In the genomic region with DNA sequence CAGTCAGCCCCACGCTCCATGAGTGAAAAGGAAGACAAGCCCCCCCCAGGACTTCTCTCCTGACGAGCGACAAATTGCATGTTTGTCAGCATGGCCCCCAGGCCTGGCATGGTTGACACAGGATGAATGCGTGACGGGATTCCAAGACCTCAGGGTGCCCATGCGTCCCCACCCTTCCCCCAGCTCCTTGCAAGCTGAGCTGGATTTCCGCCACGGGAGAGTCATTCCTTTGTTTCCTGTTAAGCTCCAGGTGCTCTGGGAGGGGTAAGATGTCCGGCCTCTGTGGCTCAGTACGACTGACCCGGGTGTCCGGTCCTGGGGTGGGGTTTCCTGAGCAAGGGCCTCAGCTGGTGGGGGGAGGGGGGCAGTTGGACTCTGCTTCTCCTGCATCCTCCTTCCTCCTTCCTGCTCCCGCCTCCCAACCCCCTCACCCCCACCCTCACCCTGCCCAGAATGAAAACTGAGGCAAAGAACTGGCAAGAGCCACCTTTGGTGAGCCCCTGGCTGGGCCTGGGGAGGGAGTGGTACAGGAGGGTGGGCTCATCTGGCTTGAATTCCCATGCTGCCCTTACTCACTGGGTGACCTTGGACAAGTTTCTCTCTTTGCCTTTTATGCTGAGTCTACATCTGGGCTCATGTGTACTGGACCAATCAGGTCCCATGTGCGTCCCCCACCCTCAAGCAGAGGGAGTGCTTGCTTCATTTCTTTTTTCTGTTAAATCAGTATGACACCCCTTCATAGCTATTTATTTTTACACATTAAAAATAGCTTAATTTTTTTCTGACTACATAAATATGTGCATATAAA, we compare ENCODE assay signal across 8 cellular contexts. TPM values are rescaled to one million over a fixed set of nuclear protein-coding genes. Genes with fewer than 3 reads are reported as not detected.
A peak's percentile ranks its signal among the peaks of the same experiment; 100 is the strongest.
DNase-seq lines count a peak whose midpoint lies in the region; ATAC-seq and TF ChIP-seq lines count a peak whose summit lies in the region.

No MANE protein-coding gene starts in this region.

- H3K27ac Mint-ChIP-seq in activated CD4-positive, alpha-beta T cell treated with anti-CD3 and anti-CD28 coated beads, Interleukin-2, amount 10 ng/mL, durations not matched to agents 24 days and 14 days = no peak overlapping the region
- no peak overlapping the region for H3K27ac Mint-ChIP-seq in central memory CD8-positive, alpha-beta T cell (ENCODE audit: low read depth)
- no peak overlapping the region for H3K27ac Mint-ChIP-seq in activated CD4-positive, alpha-beta T cell treated with anti-CD3 and anti-CD28 coated beads for 36 hours

- H3K4me3 Mint-ChIP-seq in activated CD4-positive, alpha-beta T cell treated with anti-CD3 and anti-CD28 coated beads, Interleukin-2, amount 10 ng/mL, durations not matched to agents 24 days and 14 days = peak overlapping the region; percentile 83
- H3K4me3 Mint-ChIP-seq in central memory CD8-positive, alpha-beta T cell = peak overlapping the region; percentile 74
- H3K4me3 Mint-ChIP-seq in activated CD4-positive, alpha-beta T cell treated with anti-CD3 and anti-CD28 coated beads for 36 hours = no peak overlapping the region

- intact Hi-C loops in activated CD4-positive, alpha-beta T cell treated with anti-CD3 and anti-CD28 coated beads, Interleukin-2, amount 10 ng/mL, durations not matched to agents 24 days and 14 days (cut with micrococcal nuclease) = loop anchor here (5.0 kb wide), 1 partner anchor 90 kb away; no protein-coding TSS in a partner anchor
- intact Hi-C loops in right lobe of liver (cut with DNase I) = loop anchor here (5.0 kb wide), 1 partner anchor 45 kb away; no protein-coding TSS in a partner anchor
- intact Hi-C loops in activated CD4-positive, alpha-beta T cell treated with anti-CD3 and anti-CD28 coated beads for 36 hours (cut with DNase I, micrococcal nuclease) = loop anchor here (5.0 kb wide), 2 partner anchors 40 to 305 kb away; a partner anchor contains a TSS

- no peaks in the 10 kb centered on the region for H3K36me3 Mint-ChIP-seq in activated CD4-positive, alpha-beta T cell treated with anti-CD3 and anti-CD28 coated beads, Interleukin-2, amount 10 ng/mL, durations not matched to agents 24 days and 14 days (ENCODE audit: low read depth)
- peaks cover 2% of the 10 kb centered on the region for H3K36me3 Mint-ChIP-seq in central memory CD8-positive, alpha-beta T cell (ENCODE audit: insufficient read depth)
- H3K36me3 Mint-ChIP-seq in activated CD4-positive, alpha-beta T cell treated with anti-CD3 and anti-CD28 coated beads for 36 hours (ENCODE audit: low read depth) = no peaks in the 10 kb centered on the region

- no peak for ATAC-seq in central memory CD8-positive, alpha-beta T cell (replicated peaks; ENCODE audit: extremely low read depth, poor library complexity, severe bottlenecking)
- ATAC-seq in right lobe of liver (peak in 2 of 4 donors; percentile 2 to 3), GM21447 (IDR thresholded peaks at IDR 0.05; ENCODE audit: unreplicated experiment) (no peak)
- ATAC-seq in activated CD4-positive, alpha-beta T cell treated with anti-CD3 and anti-CD28 coated beads for 36 hours = no peak

- 39% methylated on average over 8 of the region's 14 CpGs for WGBS in right lobe of liver (ENCODE audit: insufficient coverage, low coverage, low lambda C conversion rate, missing lambda C conversion rate)
- 21% methylated on average over 14 of the region's 14 CpGs for WGBS in urinary bladder

- in situ Hi-C loops in GM13976 (cut with MboI; ENCODE audit: low sequenced_read_pairs, unreplicated experiment) = no loop called here

- no peak overlapping the region for H3K27ac ChIP-seq in right lobe of liver
- peak overlapping the region; percentile 45 for H3K27ac ChIP-seq in urinary bladder (ENCODE audit: low read depth)

- POLR2A ChIA-PET in activated CD4-positive, alpha-beta T cell treated with anti-CD3 and anti-CD28 coated beads for 36 hours (lab: Charles Lee) = no interaction called here

- H3K9me3 Mint-ChIP-seq in activated CD4-positive, alpha-beta T cell treated with anti-CD3 and anti-CD28 coated beads, Interleukin-2, amount 10 ng/mL, durations not matched to agents 24 days and 14 days = no peaks in the 10 kb centered on the region
- H3K9me3 Mint-ChIP-seq in central memory CD8-positive, alpha-beta T cell = no peaks in the 10 kb centered on the region
- no peaks in the 10 kb centered on the region for H3K9me3 Mint-ChIP-seq in activated CD4-positive, alpha-beta T cell treated with anti-CD3 and anti-CD28 coated beads for 36 hours (ENCODE audit: low read depth)

- H3K4me1 Mint-ChIP-seq in activated CD4-positive, alpha-beta T cell treated with anti-CD3 and anti-CD28 coated beads, Interleukin-2, amount 10 ng/mL, durations not matched to agents 24 days and 14 days = peaks cover 9% of the 10 kb centered on the region
- H3K4me1 Mint-ChIP-seq in central memory CD8-positive, alpha-beta T cell = peaks cover 5% of the 10 kb centered on the region
- peaks cover 11% of the 10 kb centered on the region for H3K4me1 Mint-ChIP-seq in activated CD4-positive, alpha-beta T cell treated with anti-CD3 and anti-CD28 coated beads for 36 hours

- peaks cover 7% of the 10 kb centered on the region for H3K27me3 Mint-ChIP-seq in activated CD4-positive, alpha-beta T cell treated with anti-CD3 and anti-CD28 coated beads, Interleukin-2, amount 10 ng/mL, durations not matched to agents 24 days and 14 days
- H3K27me3 Mint-ChIP-seq in central memory CD8-positive, alpha-beta T cell = peaks cover 16% of the 10 kb centered on the region
- peaks cover 5% of the 10 kb centered on the region for H3K27me3 Mint-ChIP-seq in activated CD4-positive, alpha-beta T cell treated with anti-CD3 and anti-CD28 coated beads for 36 hours

- TF ChIP-seq CTCF in right lobe of liver (IDR thresholded peaks at IDR 0.05) (no peak), GM13976 (IDR thresholded peaks at IDR 0.05; ENCODE audit: borderline replicate concordance, control extremely low read depth, extremely low read depth, insufficient read depth, missing control alignments) (no peak)

- peak overlapping the region in 1 of 3 donors; percentile 6 for H3K4me3 ChIP-seq in right lobe of liver
- H3K4me3 ChIP-seq in urinary bladder (ENCODE audit: low read depth, low read length) = peak overlapping the region; percentile 62

- CTCF ChIA-PET in activated CD4-positive, alpha-beta T cell treated with anti-CD3 and anti-CD28 coated beads for 36 hours (lab: Charles Lee) = interaction anchor here (1.0 to 4.3 kb wide), 16 partner anchors 10 to 220 kb away, joined by 3 to 87 read pairs (median 6); a partner anchor contains a TSS

- H3K9me3 ChIP-seq in right lobe of liver = no peaks in the 10 kb centered on the region

- H3K36me3 ChIP-seq in right lobe of liver (peaks cover 0 to 9% (median 0%) of the 10 kb centered on the region in 4 donors), urinary bladder (ENCODE audit: insufficient read depth) (no peaks in the 10 kb centered on the region)

- H3K4me1 ChIP-seq in right lobe of liver = peaks cover 0 to 16% (median 0%) of the 10 kb centered on the region in 4 donors
- H3K4me1 ChIP-seq in urinary bladder (ENCODE audit: insufficient read depth) = peaks cover 2% of the 10 kb centered on the region

- no peak for DNase-seq in activated CD4-positive, alpha-beta T cell treated with anti-CD3 and anti-CD28 coated beads, Interleukin-2, amount 10 ng/mL, durations not matched to agents 24 days and 14 days
- no peak for DNase-seq in activated CD4-positive, alpha-beta T cell treated with anti-CD3 and anti-CD28 coated beads, Interleukin-2, amount 50 U/mL, for 1 hour
- no peak for DNase-seq in central memory CD8-positive, alpha-beta T cell (ENCODE audit: low spot score in 2 of 2)
- DNase-seq in right lobe of liver (peak; percentile 60 to 66 (median 66)), GM13976 (ENCODE audit: low spot score) (no peak)
- DNase-seq in activated CD4-positive, alpha-beta T cell treated with anti-CD3 and anti-CD28 coated beads for 36 hours = no peak

- no peak for TF ChIP-seq POLR2A in right lobe of liver (IDR thresholded peaks at IDR 0.05)

- H3K27me3 ChIP-seq in right lobe of liver = no peaks in the 10 kb centered on the region

RNA-seq across cellular contexts. Expression of a gene that starts 2.5 kb away (rescaled TPM):
- 3.0 and 3.4 TPM in 2 replicates for total RNA-seq in activated CD4-positive, alpha-beta T cell treated with anti-CD3 and anti-CD28 coated beads, Interleukin-2, amount 10 ng/mL, durations not matched to agents 24 days and 14 days
- total RNA-seq in right lobe of liver (1 to 10 TPM in 4 of 6 experiments, under 1 TPM in 2; 0.55 to 3.4 (median 2.3) TPM), urinary bladder (17.6 TPM)
- 30.1 TPM for polyA plus RNA-seq in urinary bladder
- under 1 TPM; 0.91 to 0.93 TPM for total RNA-seq in activated CD4-positive, alpha-beta T cell treated with anti-CD3 and anti-CD28 coated beads for 36 hours

RNA-seq across cellular contexts. Expression of a gene that starts 16.5 kb away (rescaled TPM):
- 76.6 and 81.0 TPM in 2 replicates for total RNA-seq in activated CD4-positive, alpha-beta T cell treated with anti-CD3 and anti-CD28 coated beads, Interleukin-2, amount 10 ng/mL, durations not matched to agents 24 days and 14 days
- 10 to 100 TPM; 11.1 to 21.7 (median 19.4) TPM for total RNA-seq in right lobe of liver
- 29.3 TPM for total RNA-seq in urinary bladder
- 55.2 TPM for polyA plus RNA-seq in urinary bladder
- total RNA-seq in activated CD4-positive, alpha-beta T cell treated with anti-CD3 and anti-CD28 coated beads for 36 hours = 10 to 100 TPM; 67.5 to 69.0 TPM

RNA-seq across cellular contexts. Expression of a gene that starts 37.4 kb away (rescaled TPM):
- 1.2 and 1.6 TPM in 2 replicates for total RNA-seq in activated CD4-positive, alpha-beta T cell treated with anti-CD3 and anti-CD28 coated beads, Interleukin-2, amount 10 ng/mL, durations not matched to agents 24 days and 14 days
- total RNA-seq in right lobe of liver = under 1 TPM in 3 of 6 experiments, not detected in 3; 0.10 to 0.28 (median 0.20) TPM
- 0.11 TPM for total RNA-seq in urinary bladder
- 0.16 TPM for polyA plus RNA-seq in urinary bladder
- total RNA-seq in activated CD4-positive, alpha-beta T cell treated with anti-CD3 and anti-CD28 coated beads for 36 hours = 1 to 10 TPM in 1 of 2 experiments, under 1 TPM in 1; 0.58 to 1.1 TPM

RNA-seq across cellular contexts. Expression of a gene that starts 55.4 kb away (rescaled TPM):
- total RNA-seq in activated CD4-positive, alpha-beta T cell treated with anti-CD3 and anti-CD28 coated beads, Interleukin-2, amount 10 ng/mL, durations not matched to agents 24 days and 14 days = 77.4 and 82.8 TPM in 2 replicates
- total RNA-seq in right lobe of liver = 1 to 10 TPM; 1.8 to 8.4 (median 3.5) TPM
- total RNA-seq in urinary bladder = 10.3 TPM
- 10.7 TPM for polyA plus RNA-seq in urinary bladder
- 10 to 100 TPM; 63.1 to 83.3 TPM for total RNA-seq in activated CD4-positive, alpha-beta T cell treated with anti-CD3 and anti-CD28 coated beads for 36 hours

Comparison
In these comparisons a context has a peak if more than half of its experiments do, and no peak if none do; other contexts are left out.
1. DNase-seq: peak in right lobe of liver (3 of 3); none in activated CD4-positive, alpha-beta T cell treated with anti-CD3 and anti-CD28 coated beads, Interleukin-2, amount 10 ng/mL, durations not matched to agents 24 days and 14 days (single experiment), activated CD4-positive, alpha-beta T cell treated with anti-CD3 and anti-CD28 coated beads, Interleukin-2, amount 50 U/mL, for 1 hour (single experiment), central memory CD8-positive, alpha-beta T cell (0 of 2), GM13976 (single experiment) and activated CD4-positive, alpha-beta T cell treated with anti-CD3 and anti-CD28 coated beads for 36 hours (single experiment).